Comparison of ENCODE assay signal across 28 cellular contexts in genomic region chr7:33093266-33093665, GRCh38. TPM values are rescaled to one million over a fixed set of nuclear protein-coding genes. Genes with fewer than 3 reads are reported as not detected.
DNase-seq lines count a peak whose midpoint lies in the region; ATAC-seq, FAIRE-seq and TF ChIP-seq lines count a peak whose summit lies in the region.
"Had no signal": no experiment of that assay in that cellular context is flagged by ENCODE, and none has a peak within 500 bp of the region (broad histone marks: within the 10 kb centered on the region; RNA-seq: fewer than 3 reads in every experiment).

No MANE protein-coding gene starts in this region.

- H3K9me3 ChIP-seq in heart left ventricle (no peaks in the 10 kb centered on the region), right atrium auricular region (no peaks in the 10 kb centered on the region), OCI-LY7 (ENCODE audit: low read length) (no peaks in the 10 kb centered on the region), kidney (ENCODE audit: control insufficient read depth in 1 of 2, low read length in 2 of 2) (no peaks in the 10 kb centered on the region)
- H3K9me3 ChIP-seq: BLaER1, SJSA1 had no signal

- no peak for DNase-seq in heart left ventricle
- no peak for DNase-seq in right atrium auricular region (ENCODE audit: low spot score)
- DNase-seq in bronchial epithelial cell (ENCODE audit: low read depth): no peak
- no peak for DNase-seq in memory B cell (ENCODE audit: low spot score in 2 of 2)
- no peak for DNase-seq in DMS79 (lab: John Stamatoyannopoulos, UW)
- DNase-seq in naive thymus-derived CD8-positive, alpha-beta T cell: no peak
- DNase-seq in OCI-LY7 (ENCODE audit: low spot score): no peak
- no peak for DNase-seq in kidney
- DNase-seq: CD4-positive, CD25-positive, alpha-beta regulatory T cell; COR-L47; DMS79 treated with DMSO at 0.1 percent for 48 hours; Kasumi-1; NCI-H1092 treated with DMSO at 0.1 percent for 48 hours; NCI-H1436; NCI-H187 treated with DMSO at 0.1 percent for 48 hours; NCI-H2171 treated with DMSO at 0.1 percent for 48 hours; NCI-H345; NCI-H510A treated with DMSO at 0.1 percent for 48 hours; PC-3; Right ventricle myocardium superior; RPMI8226 had no signal

- no peak overlapping the region for H3K4me2 ChIP-seq in OCI-LY7 (ENCODE audit: low read length)
- H3K4me2 ChIP-seq: BLaER1 had no signal

- H3K27ac ChIP-seq in heart left ventricle: no peak overlapping the region
- no peak overlapping the region for H3K27ac ChIP-seq in right atrium auricular region
- H3K27ac ChIP-seq in OCI-LY7 (ENCODE audit: low read depth, low read length, poor library complexity, severe bottlenecking): no peak overlapping the region
- H3K27ac ChIP-seq in kidney (ENCODE audit: low read depth in 2 of 2, low read length in 2 of 2): no peak overlapping the region
- H3K27ac ChIP-seq: BLaER1, SJSA1 had no signal

- peaks cover 7% of the 10 kb centered on the region for H3K4me1 Mint-ChIP-seq in memory B cell
- H3K4me1 Mint-ChIP-seq in naive thymus-derived CD8-positive, alpha-beta T cell: peaks cover 0 to 4% (median 2%) of the 10 kb centered on the region in 4 donors

- H4K20me1 ChIP-seq in OCI-LY7 (ENCODE audit: insufficient read depth, low read length): no peaks in the 10 kb centered on the region
- H4K20me1 ChIP-seq: BLaER1 had no signal

- no peak overlapping the region for H3K4me3 ChIP-seq in heart left ventricle
- H3K4me3 ChIP-seq in right atrium auricular region: no peak overlapping the region
- no peak overlapping the region for H3K4me3 ChIP-seq in bronchial epithelial cell (ENCODE audit: low read depth, low read length)
- no peak overlapping the region for H3K4me3 ChIP-seq in OCI-LY7 (ENCODE audit: low read depth, low read length, poor library complexity, severe bottlenecking)
- H3K4me3 ChIP-seq in kidney (ENCODE audit: low read length in 2 of 2): no peak overlapping the region
- H3K4me3 ChIP-seq: BLaER1, K562, SJSA1 had no signal

- H3K9me3 Mint-ChIP-seq in memory B cell: no peaks in the 10 kb centered on the region
- no peaks in the 10 kb centered on the region for H3K9me3 Mint-ChIP-seq in naive thymus-derived CD8-positive, alpha-beta T cell

- FAIRE-seq in bronchial epithelial cell (lab: Jason Lieb, UNC) (peak; percentile 40), kidney (lab: Jason Lieb, UNC) (no peak)
- FAIRE-seq: A204.1, GM12892, GM19239, HTR-8/SVneo, K562 had no signal

- CTCF ChIA-PET in OCI-LY7 (lab: Charles Lee; ENCODE audit: unreplicated experiment): no interaction called here

- no peak overlapping the region for H2AFZ ChIP-seq in OCI-LY7 (ENCODE audit: low read length)

- intact Hi-C loops in heart left ventricle (cut with DNase I) (no loop called here), OCI-LY7 (cut with micrococcal nuclease; ENCODE audit: unreplicated experiment) (no loop called here), kidney (cut with DNase I) (no loop called here)

- H3K36me3 Mint-ChIP-seq in memory B cell: peaks cover 28% of the 10 kb centered on the region
- peaks cover 0 to 55% (median 17%) of the 10 kb centered on the region in 3 donors for H3K36me3 Mint-ChIP-seq in naive thymus-derived CD8-positive, alpha-beta T cell

- no peaks in the 10 kb centered on the region for H3K27me3 Mint-ChIP-seq in memory B cell
- H3K27me3 Mint-ChIP-seq in naive thymus-derived CD8-positive, alpha-beta T cell: no peaks in the 10 kb centered on the region

- ATAC-seq in heart left ventricle (peak in 3 of 4 donors; percentile 20 to 45 (median 24)), memory B cell (ENCODE audit: low read depth) (no peak)
- no peak for ATAC-seq in naive thymus-derived CD8-positive, alpha-beta T cell
- ATAC-seq: PC-3 had no signal

- H3K27me3 ChIP-seq in heart left ventricle: no peaks in the 10 kb centered on the region
- no peaks in the 10 kb centered on the region for H3K27me3 ChIP-seq in right atrium auricular region
- H3K27me3 ChIP-seq in bronchial epithelial cell (ENCODE audit: control insufficient read depth, insufficient read depth, low read length): no peaks in the 10 kb centered on the region
- H3K27me3 ChIP-seq: BLaER1, SJSA1 had no signal

- TF ChIP-seq CTCF in heart left ventricle (IDR thresholded peaks at IDR 0.05) (no peak), right atrium auricular region (IDR thresholded peaks at IDR 0.05) (no peak), bronchial epithelial cell (IDR thresholded peaks at IDR 0.05; ENCODE audit: insufficient read depth, low read length, severe bottlenecking) (no peak), OCI-LY7 (conservative IDR thresholded peaks at IDR 0.05; ENCODE audit: low read length) (no peak), kidney (IDR thresholded peaks at IDR 0.05; ENCODE audit: borderline replicate concordance, extremely low read depth, insufficient read depth) (no peak)

- H3K9me2 ChIP-seq in OCI-LY7 (ENCODE audit: insufficient read depth, low read length): no peaks in the 10 kb centered on the region

- no TSS peak for BruUV-seq in OCI-LY7 (replicated peaks; lab: Mats Ljungman, UMichigan)

- 73 to 86% (median 81%) methylated on average over 4 of the region's 4 CpGs for WGBS in heart left ventricle, 4 donors

- H3K36me3 ChIP-seq in heart left ventricle: peaks cover 0 to 56% (median 46%) of the 10 kb centered on the region in 9 donors
- H3K36me3 ChIP-seq in right atrium auricular region: peaks cover 31% of the 10 kb centered on the region
- H3K36me3 ChIP-seq in bronchial epithelial cell (ENCODE audit: control insufficient read depth, insufficient read depth, low read length): peaks cover 7% of the 10 kb centered on the region
- peaks cover 53% of the 10 kb centered on the region for H3K36me3 ChIP-seq in OCI-LY7 (ENCODE audit: insufficient read depth, low read length)
- peaks cover 12 to 28% of the 10 kb centered on the region in 2 donors for H3K36me3 ChIP-seq in kidney (ENCODE audit: control insufficient read depth in 1 of 2, insufficient read depth in 2 of 2, low read length in 2 of 2)

- no peak overlapping the region for H3K4me3 Mint-ChIP-seq in memory B cell
- no peak overlapping the region for H3K4me3 Mint-ChIP-seq in naive thymus-derived CD8-positive, alpha-beta T cell
- H3K4me3 Mint-ChIP-seq: CD4-positive, CD25-positive, alpha-beta regulatory T cell had no signal

- no peak for TF ChIP-seq POLR2A in heart left ventricle (IDR thresholded peaks at IDR 0.05)

- H3K79me2 ChIP-seq in OCI-LY7 (ENCODE audit: insufficient read depth, low read depth, low read length): no peaks in the 10 kb centered on the region

- no peak overlapping the region for H3K9ac ChIP-seq in kidney (ENCODE audit: low read length in 2 of 2)
- H3K9ac ChIP-seq: BLaER1 had no signal

- POLR2A ChIA-PET in naive thymus-derived CD8-positive, alpha-beta T cell (lab: Charles Lee): no interaction called here
- POLR2A ChIA-PET in OCI-LY7 (lab: Charles Lee): no interaction called here

- H3K27ac Mint-ChIP-seq in memory B cell: peak overlapping the region; percentile 10
- peak overlapping the region in 2 of 10 donors; percentile 4 to 17 for H3K27ac Mint-ChIP-seq in naive thymus-derived CD8-positive, alpha-beta T cell

- H3K4me1 ChIP-seq in heart left ventricle (peaks cover 0 to 6% (median 0%) of the 10 kb centered on the region in 12 donors), right atrium auricular region (no peaks in the 10 kb centered on the region), OCI-LY7 (ENCODE audit: insufficient read depth, low read length, poor library complexity, severe bottlenecking) (no peaks in the 10 kb centered on the region), kidney (ENCODE audit: control insufficient read depth in 1 of 2, insufficient read depth in 1 of 2, low read depth in 1 of 2, low read length in 2 of 2) (no peaks in the 10 kb centered on the region)
- H3K4me1 ChIP-seq: BLaER1 had no signal

RNA-seq across cellular contexts. Expression of gene RP9, which starts 15.9 kb away (rescaled TPM):
- total RNA-seq in heart left ventricle: 10 to 100 TPM; 12.4 to 25.9 (median 18.0) TPM
- polyA plus RNA-seq in heart left ventricle: 10 to 100 TPM; 13.3 to 31.7 TPM
- total RNA-seq in right atrium auricular region: 10 to 100 TPM; 16.3 to 19.8 TPM
- total RNA-seq in bronchial epithelial cell: 12.1 and 12.2 TPM in 2 replicates
- total RNA-seq in naive thymus-derived CD8-positive, alpha-beta T cell: 10 to 100 TPM; 20.2 to 21.7 TPM
- 10 to 100 TPM; 15.3 to 23.9 (median 20.3) TPM for polyA plus RNA-seq in naive thymus-derived CD8-positive, alpha-beta T cell
- total RNA-seq in OCI-LY7 (2014; rRNA removed; shearing (Covaris generic)): 21.8 and 22.0 TPM in 2 replicates
- total RNA-seq in OCI-LY7 (2022): 23.3 and 24.1 TPM in 2 replicates
- 11.3 TPM for total RNA-seq in kidney
- polyA plus RNA-seq in kidney (ENCODE audit: insufficient read depth, low read depth, low replicate concordance): 26.1 TPM

RNA-seq across cellular contexts. Expression of gene NT5C3A, which starts 30.7 kb away (rescaled TPM):
- total RNA-seq in heart left ventricle (10 to 100 TPM; 13.4 to 32.2 (median 20.1) TPM), right atrium auricular region (10 to 100 TPM; 15.4 to 15.6 TPM), bronchial epithelial cell (22.4 and 49.8 TPM in 2 replicates), OCI-LY7 (2022) (55.3 and 62.4 TPM in 2 replicates), kidney (29.0 TPM)
- polyA plus RNA-seq in heart left ventricle (10 to 100 TPM; 13.1 to 14.6 TPM), kidney (ENCODE audit: insufficient read depth, low read depth, low replicate concordance) (22.2 TPM)
- 10 to 100 TPM; 52.2 to 53.6 TPM for total RNA-seq in naive thymus-derived CD8-positive, alpha-beta T cell
- 10 to 100 TPM; 44.6 to 53.9 (median 48.3) TPM for polyA plus RNA-seq in naive thymus-derived CD8-positive, alpha-beta T cell
- total RNA-seq in OCI-LY7 (2014; rRNA removed; shearing (Covaris generic)): 34.7 and 37.1 TPM in 2 replicates

RNA-seq across cellular contexts. Expression of gene BBS9, which starts 36.1 kb away (rescaled TPM):
- total RNA-seq in heart left ventricle (10 to 100 TPM in 8 of 9 donors, 1 to 10 TPM in 1; 8.4 to 29.3 (median 11.4) TPM), right atrium auricular region (10 to 100 TPM; 13.3 to 13.8 TPM), bronchial epithelial cell (4.2 and 4.5 TPM in 2 replicates), OCI-LY7 (2022) (14.8 and 16.0 TPM in 2 replicates), kidney (23.4 TPM)
- polyA plus RNA-seq in heart left ventricle (1 to 10 TPM; 7.4 to 7.5 TPM), kidney (ENCODE audit: insufficient read depth, low read depth, low replicate concordance) (9.0 TPM)
- 10 to 100 TPM; 22.0 to 31.8 TPM for total RNA-seq in naive thymus-derived CD8-positive, alpha-beta T cell
- 10 to 100 TPM; 11.2 to 12.7 (median 11.6) TPM for polyA plus RNA-seq in naive thymus-derived CD8-positive, alpha-beta T cell
- total RNA-seq in OCI-LY7 (2014; rRNA removed; shearing (Covaris generic)): 4.8 and 6.8 TPM in 2 replicates

Comparison
In these comparisons a context has a peak if more than half of its experiments do, and no peak if none do; other contexts are left out.
1. ATAC-seq: peak in heart left ventricle (3 of 4); none in memory B cell (single experiment) and naive thymus-derived CD8-positive, alpha-beta T cell (0 of 2).